ENCODE assay signal across 11 cellular contexts in genomic region chr2:75523313-75524275, GRCh38. TPM values are rescaled to one million over a fixed set of nuclear protein-coding genes. Genes with fewer than 3 reads are reported as not detected.
DNase-seq lines count a peak whose midpoint lies in the region; ATAC-seq lines count a peak whose summit lies in the region.
"Had no signal": no experiment of that assay in that cellular context is flagged by ENCODE, and none has a peak within 500 bp of the region (broad histone marks: within the 10 kb centered on the region; RNA-seq: fewer than 3 reads in every experiment).

No MANE protein-coding gene starts in this region.

- peaks cover 11% of the 10 kb centered on the region for H3K27me3 Mint-ChIP-seq in activated naive CD8-positive, alpha-beta T cell treated with anti-CD3 and anti-CD28 coated beads, Interleukin-2, amount 50 U/mL, for 24 hours
- peaks cover 0 to 1% (median 0%) of the 10 kb centered on the region in 3 donors for H3K27me3 Mint-ChIP-seq in immature natural killer cell (ENCODE audit: low read depth in 3 of 3)

- no peak for DNase-seq in activated naive CD8-positive, alpha-beta T cell treated with anti-CD3 and anti-CD28 coated beads, Interleukin-2, amount 50 U/mL, for 24 hours
- DNase-seq in myocyte (ENCODE audit: low read depth) (peak; percentile 29), NCI-H1694 treated with DMSO at 0.1 percent for 48 hours (lab: John Stamatoyannopoulos, UW) (no peak), GOT3 (lab: John Stamatoyannopoulos, UW) (no peak), immature natural killer cell (no peak)
- DNase-seq in activated effector memory CD4-positive, alpha-beta T cell treated with anti-CD3 and anti-CD28 coated beads, Interleukin-2, amount 50 U/mL, for 16 hours = no peak
- DNase-seq: effector memory CD8-positive, alpha-beta T cell; NCI-H1048 had no signal

- ATAC-seq in GM19023 (IDR thresholded peaks at IDR 0.05; ENCODE audit: unreplicated experiment) (peak; percentile 68), HG03066 (IDR thresholded peaks at IDR 0.05; ENCODE audit: low read depth, unreplicated experiment) (peak; percentile 48)
- ATAC-seq in activated naive CD8-positive, alpha-beta T cell treated with anti-CD3 and anti-CD28 coated beads, Interleukin-2, amount 50 U/mL, for 24 hours = peak; percentile 73
- ATAC-seq: effector memory CD8-positive, alpha-beta T cell had no signal

- H3K27ac Mint-ChIP-seq in activated naive CD8-positive, alpha-beta T cell treated with anti-CD3 and anti-CD28 coated beads, Interleukin-2, amount 50 U/mL, for 24 hours = no peak overlapping the region
- H3K27ac Mint-ChIP-seq in immature natural killer cell = no peak overlapping the region
- H3K27ac Mint-ChIP-seq: effector memory CD8-positive, alpha-beta T cell had no signal

- H3K4me1 Mint-ChIP-seq in activated naive CD8-positive, alpha-beta T cell treated with anti-CD3 and anti-CD28 coated beads, Interleukin-2, amount 50 U/mL, for 24 hours = no peaks in the 10 kb centered on the region
- no peaks in the 10 kb centered on the region for H3K4me1 Mint-ChIP-seq in immature natural killer cell

- H3K9me3 Mint-ChIP-seq in activated naive CD8-positive, alpha-beta T cell treated with anti-CD3 and anti-CD28 coated beads, Interleukin-2, amount 50 U/mL, for 24 hours = no peaks in the 10 kb centered on the region
- peaks cover 0 to 5% (median under 1%) of the 10 kb centered on the region in 6 donors for H3K9me3 Mint-ChIP-seq in immature natural killer cell
- H3K9me3 Mint-ChIP-seq: effector memory CD8-positive, alpha-beta T cell had no signal

- H3K4me3 Mint-ChIP-seq in activated naive CD8-positive, alpha-beta T cell treated with anti-CD3 and anti-CD28 coated beads, Interleukin-2, amount 50 U/mL, for 24 hours = no peak overlapping the region
- no peak overlapping the region for H3K4me3 Mint-ChIP-seq in immature natural killer cell
- H3K4me3 Mint-ChIP-seq: effector memory CD8-positive, alpha-beta T cell had no signal

- H3K36me3 Mint-ChIP-seq in activated naive CD8-positive, alpha-beta T cell treated with anti-CD3 and anti-CD28 coated beads, Interleukin-2, amount 50 U/mL, for 24 hours (ENCODE audit: low read depth) = no peaks in the 10 kb centered on the region
- H3K36me3 Mint-ChIP-seq in immature natural killer cell = no peaks in the 10 kb centered on the region

RNA-seq across cellular contexts. Expression of gene EVA1A, which starts 37.1 kb away (rescaled TPM):
- total RNA-seq in myocyte = 3.2 and 4.4 TPM in 2 replicates
- polyA plus RNA-seq in myocyte (2012) = 18.2 TPM
- not detected for polyA plus RNA-seq in immature natural killer cell
- polyA plus RNA-seq: neural cell had no signal
